Comparison of ENCODE assay signal across 1 cellular context in the genomic region with DNA sequence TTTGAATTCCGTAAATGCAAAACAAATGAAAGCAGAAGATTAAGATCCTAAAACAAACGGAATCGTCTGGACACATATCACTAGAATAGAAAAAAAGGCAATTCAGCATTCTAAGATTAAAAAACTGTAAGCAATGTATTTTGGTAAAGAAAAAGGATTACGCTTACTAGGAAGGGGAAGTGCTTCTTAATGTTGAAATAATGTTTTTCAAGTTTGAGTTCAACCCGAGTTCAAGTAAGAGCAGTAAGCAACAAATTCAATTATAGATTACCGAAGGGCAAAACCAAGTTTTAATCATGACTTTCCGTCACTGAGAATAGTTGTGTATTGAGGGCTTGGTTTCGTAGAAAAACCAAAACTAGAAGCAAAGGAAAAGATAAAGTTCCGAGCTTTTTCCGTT.
TF ChIP-seq lines count a peak whose summit lies in the region.

No MANE protein-coding gene starts in this region.

TF ChIP-seq in K562, 482 proteins besides CTCF, POLR2A, EP300 and RAD21:
- TF ChIP-seq CBX2 (IDR thresholded peaks at IDR 0.05; ENCODE audit: insufficient read depth, low read length, poor library complexity, severe bottlenecking) (no peak), ZNF316 (IDR thresholded peaks at IDR 0.05) (peak; percentile 48), MAFG (tag; conservative IDR thresholded peaks at IDR 0.05) (0 out of 2 replicates have a peak, but pooled peaks have one; percentile 10)
